ENCODE assay signal across 16 cellular contexts in genomic region chr2:31136000-31136399, GRCh38. TPM values are rescaled to one million over a fixed set of nuclear protein-coding genes. Genes with fewer than 3 reads are reported as not detected.
"Had no signal": no experiment of that assay in that cellular context is flagged by ENCODE, and none has a peak within 500 bp of the region (broad histone marks: within the 10 kb centered on the region; RNA-seq: fewer than 3 reads in every experiment).

No MANE protein-coding gene starts in this region.

- H3K36me3 ChIP-seq: pancreas, thoracic aorta had no signal

- H3K36me3 Mint-ChIP-seq: activated naive CD4-positive, alpha-beta T cell treated with anti-CD3 and anti-CD28 coated beads, Interleukin-2, amount 50 U/mL, for 24 hours; naive thymus-derived CD8-positive, alpha-beta T cell had no signal

- H3K27ac Mint-ChIP-seq: activated naive CD4-positive, alpha-beta T cell treated with anti-CD3 and anti-CD28 coated beads, Interleukin-2, amount 50 U/mL, for 24 hours; activated T-cell treated with anti-CD3 and anti-CD28 coated beads, Interleukin-2, amount 50 U/mL, for 24 hours; naive thymus-derived CD8-positive, alpha-beta T cell; stimulated activated naive CD8-positive, alpha-beta T cell treated with anti-CD3 and anti-CD28 coated beads, Interleukin-15, amount 100 ng/mL, for 72 hours; T-helper 2 cell treated with Interferon-gamma antibody and Interleukin-4, amounts not matched to agents 5 μg/mL and 100 μg/mL, for 36 hours had no signal

- H3K4me3 ChIP-seq: lung, pancreas, thoracic aorta had no signal

- H3K27ac ChIP-seq: pancreas, thoracic aorta had no signal

- ATAC-seq: left colon; naive thymus-derived CD8-positive, alpha-beta T cell; pancreas; stimulated activated naive CD8-positive, alpha-beta T cell treated with anti-CD3 and anti-CD28 coated beads, Interleukin-15, amount 100 ng/mL, for 72 hours had no signal

- H3K9me3 ChIP-seq: pancreas, thoracic aorta had no signal

- DNase-seq: activated CD4-positive, alpha-beta T cell treated with anti-CD3 and anti-CD28 coated beads, Interleukin-2, amount 50 U/mL, for 4 hours; activated CD4-positive, CD25-positive, alpha-beta regulatory T cell treated with anti-CD3 and anti-CD28 coated beads, Interleukin-2, amount 50 U/mL, for 72 hours; activated effector memory CD4-positive, alpha-beta T cell treated with Interleukin-2 at 50 U/mL for 16 hours; activated T-cell treated with anti-CD3 and anti-CD28 coated beads, Interleukin-2, amount 50 U/mL, for 24 hours; cerebellar nuclear complex; dermis blood vessel endothelial cell; erythroblast; left colon; naive thymus-derived CD8-positive, alpha-beta T cell; pancreas; stimulated activated CD4-positive, alpha-beta T cell treated with anti-CD3 and anti-CD28 coated beads, Interleukin-4, amount 100 ng/mL, for 4 hours; stimulated activated naive CD8-positive, alpha-beta T cell treated with anti-CD3 and anti-CD28 coated beads, Interleukin-15, amount 100 ng/mL, for 72 hours had no signal

- H3K9me3 Mint-ChIP-seq: activated naive CD4-positive, alpha-beta T cell treated with anti-CD3 and anti-CD28 coated beads, Interleukin-2, amount 50 U/mL, for 24 hours; activated T-cell treated with anti-CD3 and anti-CD28 coated beads, Interleukin-2, amount 50 U/mL, for 24 hours; naive thymus-derived CD8-positive, alpha-beta T cell; stimulated activated naive CD8-positive, alpha-beta T cell treated with anti-CD3 and anti-CD28 coated beads, Interleukin-15, amount 100 ng/mL, for 72 hours; T-helper 2 cell treated with Interferon-gamma antibody and Interleukin-4, amounts not matched to agents 5 μg/mL and 100 μg/mL, for 36 hours had no signal

- FAIRE-seq: pancreas had no signal

- H3K4me3 Mint-ChIP-seq: activated T-cell treated with anti-CD3 and anti-CD28 coated beads, Interleukin-2, amount 50 U/mL, for 24 hours; T-helper 2 cell treated with Interferon-gamma antibody and Interleukin-4, amounts not matched to agents 5 μg/mL and 100 μg/mL, for 36 hours had no signal

RNA-seq across cellular contexts. Expression of gene GALNT14, which starts 2.2 kb away (rescaled TPM):
- polyA plus RNA-seq: naive thymus-derived CD8-positive, alpha-beta T cell had no signal
